Comparison of ENCODE assay signal across 13 cellular contexts in genomic region chr6:38261626-38262025, GRCh38.
A peak's percentile ranks its signal among the peaks of the same experiment; 100 is the strongest.
DNase-seq lines count a peak whose midpoint lies in the region; ATAC-seq, FAIRE-seq and TF ChIP-seq lines count a peak whose summit lies in the region.
"Had no signal": no experiment of that assay in that cellular context is flagged by ENCODE, and none has a peak within 500 bp of the region (broad histone marks: within the 10 kb centered on the region; RNA-seq: fewer than 3 reads in every experiment).

No MANE protein-coding gene starts in this region.

- no peak for ATAC-seq in PC-3
- no peak for ATAC-seq in GM18867 (IDR thresholded peaks at IDR 0.05; ENCODE audit: unreplicated experiment)

- H3K79me2 ChIP-seq in PC-3 (ENCODE audit: low read length): no peaks in the 10 kb centered on the region
- H3K79me2 ChIP-seq in H1 (ENCODE audit: control insufficient read depth in 1 of 2, insufficient read depth in 2 of 2, low read length in 2 of 2): no peaks in the 10 kb centered on the region
- H3K79me2 ChIP-seq in neural cell (replicated peaks; ENCODE audit: insufficient read depth, low read length): no peaks in the 10 kb centered on the region

- H3K27ac Mint-ChIP-seq in Calu3 (ENCODE audit: unreplicated experiment): peak overlapping the region; percentile 9
- H3K27ac Mint-ChIP-seq: activated CD4-positive, alpha-beta T cell treated with anti-CD3 and anti-CD28 coated beads, Interleukin-2, amount 10 ng/mL, durations not matched to agents 7 days and 5 days; dendritic cell treated with granulocyte-macrophage colony-stimulating factor and Interleukin-4, amounts not matched to agents 40 ng/mL and 50 ng/mL, for 4 days had no signal

- whole genome bisulfite sequencing in H1 (ENCODE audit: extremely low coverage in 1 of 2, insufficient coverage in 1 of 2, insufficient read length in 1 of 2, insufficient replicate concordance in 2 of 2, low coverage in 1 of 2, low lambda C conversion rate in 2 of 2, missing lambda C conversion rate in 1 of 2), 2 experiments: 82% methylated on average over 3 of the region's 3 CpGs; no CpG with 5 or more reads in 1 of the 2 experiments

- H3K36me3 ChIP-seq in PC-3 (ENCODE audit: low read depth, low read length): no peaks in the 10 kb centered on the region
- no peaks in the 10 kb centered on the region for H3K36me3 ChIP-seq in H1 (ENCODE audit: control insufficient read depth in 2 of 4, insufficient read depth in 4 of 4, low read length in 3 of 4)
- H3K36me3 ChIP-seq in neural cell (ENCODE audit: insufficient read depth, low read length): no peaks in the 10 kb centered on the region

- H3K56ac ChIP-seq in H1 (replicated peaks; ENCODE audit: insufficient read length, low read depth, low read length): no peak overlapping the region

- H3K4me3 ChIP-seq in PC-3 (ENCODE audit: low read length): peak overlapping the region; percentile 60
- no peak overlapping the region for H3K4me3 ChIP-seq in H1 (ENCODE audit: extremely low read depth in 1 of 4, insufficient read depth in 2 of 4, low read depth in 3 of 4, low read length in 4 of 4)
- no peak overlapping the region for H3K4me3 ChIP-seq in neural cell (ENCODE audit: low read length)
- H3K4me3 ChIP-seq: upper lobe of left lung had no signal

- no peaks in the 10 kb centered on the region for H3K23me2 ChIP-seq in H1 (ENCODE audit: low read depth, low read length)

- H3K14ac ChIP-seq in H1 (ENCODE audit: insufficient read length): no peak overlapping the region

- in situ Hi-C loops in GM13976 (cut with MboI; ENCODE audit: low sequenced_read_pairs, unreplicated experiment): no loop called here

- peaks cover 52% of the 10 kb centered on the region for H3K4me1 ChIP-seq in PC-3 (ENCODE audit: insufficient read depth, low read length)
- peaks cover 4 to 13% (median 10%) of the 10 kb centered on the region in 4 experiments; a peak in 5 of 7 replicates for H3K4me1 ChIP-seq in H1 (replicated peaks in 1 of 4; ENCODE audit: control insufficient read depth in 3 of 4, insufficient read depth in 4 of 4, low read length in 3 of 4)

- no peaks in the 10 kb centered on the region for H4K20me1 ChIP-seq in PC-3 (ENCODE audit: low read length)
- H4K20me1 ChIP-seq in H1 (replicated peaks in 1 of 2; ENCODE audit: control insufficient read depth in 1 of 2, insufficient read depth in 2 of 2, low read length in 2 of 2): no peaks in the 10 kb centered on the region
- H4K20me1 ChIP-seq in neural cell (ENCODE audit: insufficient read depth): no peaks in the 10 kb centered on the region

- no peaks in the 10 kb centered on the region for H3K79me1 ChIP-seq in H1 (ENCODE audit: low read depth, low read length)

- H3K4me2 ChIP-seq in PC-3 (ENCODE audit: low read length): peak overlapping the region; percentile 89
- peak overlapping the region; percentile 27 to 43; a peak in 3 of 4 replicates for H3K4me2 ChIP-seq in H1 (ENCODE audit: insufficient read depth in 1 of 2, low read depth in 2 of 2, low read length in 2 of 2)
- H3K4me2 ChIP-seq in neural cell (ENCODE audit: low read length): no peak overlapping the region

- intact Hi-C loops in Calu3 (cut with micrococcal nuclease; ENCODE audit: unreplicated experiment) (no loop called here), PC-3 (cut with micrococcal nuclease) (no loop called here)

- no peak for TF ChIP-seq EP300 in H1 (IDR thresholded peaks at IDR 0.05; ENCODE audit: borderline replicate concordance in 1 of 2, low read depth in 2 of 2, low read length in 2 of 2)
- no peak for TF ChIP-seq EP300 in neural cell (conservative IDR thresholded peaks at IDR 0.05; ENCODE audit: poor library complexity, severe bottlenecking)

- H4K8ac ChIP-seq in H1 (ENCODE audit: extremely low read depth, insufficient read depth, low read length): no peak overlapping the region

- no peaks in the 10 kb centered on the region for H3K9me3 ChIP-seq in PC-3 (ENCODE audit: low read length)
- no peaks in the 10 kb centered on the region for H3K9me3 ChIP-seq in H1 (ENCODE audit: insufficient read depth in 2 of 2, low read depth in 1 of 2, low read length in 1 of 2)
- no peaks in the 10 kb centered on the region for H3K9me3 ChIP-seq in neural cell (ENCODE audit: low read length)
- H3K9me3 ChIP-seq: upper lobe of left lung had no signal

- DNase-seq in Calu3 (no peak), PC-3 (peak; percentile 27), H1 (ENCODE audit: low read depth in 1 of 2, low spot score in 2 of 2) (no peak), H4 (ENCODE audit: low spot score) (no peak), SHP77 treated with DMSO at 0.1 percent for 48 hours (lab: John Stamatoyannopoulos, UW) (no peak), GM13976 (ENCODE audit: low spot score) (no peak)
- DNase-seq: activated CD4-positive, alpha-beta T cell treated with anti-CD3 and anti-CD28 coated beads, Interleukin-2, amount 10 ng/mL, durations not matched to agents 7 days and 5 days; activated effector memory CD4-positive, alpha-beta T cell treated with anti-CD3 and anti-CD28 coated beads, Interleukin-2, amount 50 U/mL, for 16 hours; C1 segment of cervical spinal cord; upper lobe of left lung had no signal

- POLR2A ChIA-PET in PC-3 (lab: Charles Lee; ENCODE audit: unreplicated experiment): interaction anchor here (0.6 to 0.7 kb wide), 2 partner anchors 47 to 169 kb away, joined by 4 to 8 read pairs; no protein-coding TSS in a partner anchor
- POLR2A ChIA-PET in H1 (lab: Charles Lee; ENCODE audit: partially characterized antibody): interaction anchor here (1.2 kb wide), 1 partner anchor 9 kb away, joined by 3 read pairs; no protein-coding TSS in a partner anchor

- H2AK5ac ChIP-seq in H1 (ENCODE audit: low read depth, low read length): no peak overlapping the region

- no peak overlapping the region for H4K5ac ChIP-seq in H1 (ENCODE audit: insufficient read length, low read depth, low read length)

- H3K9ac ChIP-seq in PC-3 (ENCODE audit: low read length) (peak overlapping the region; percentile 75), H1 (replicated peaks in 1 of 4; ENCODE audit: extremely low read depth in 1 of 4, low read depth in 3 of 4, low read length in 3 of 4) (no peak overlapping the region), neural cell (ENCODE audit: low read length) (no peak overlapping the region)

- FAIRE-seq in H1 (lab: Jason Lieb, UNC): no peak

- H2BK15ac ChIP-seq in H1 (ENCODE audit: low read length): no peak overlapping the region

- no peak overlapping the region for H3K23ac ChIP-seq in H1 (ENCODE audit: insufficient read length)

- H3K9me2 ChIP-seq in PC-3 (replicated peaks; ENCODE audit: low read length) (no peaks in the 10 kb centered on the region), neural cell (ENCODE audit: insufficient read depth, low read length) (no peaks in the 10 kb centered on the region)

- no peak overlapping the region for H2BK12ac ChIP-seq in H1 (ENCODE audit: low read depth, low read length)

- no peak overlapping the region for H4K91ac ChIP-seq in H1 (replicated peaks; ENCODE audit: insufficient read length, low read length)

- no peak overlapping the region for H3K18ac ChIP-seq in H1 (ENCODE audit: extremely low read depth, low read length)

- no peak overlapping the region for H2BK5ac ChIP-seq in H1 (ENCODE audit: low read depth, low read length)

- H3K27ac ChIP-seq in PC-3 (ENCODE audit: low read length): peak overlapping the region; percentile 95
- H3K27ac ChIP-seq in H1 (ENCODE audit: low read depth, low read length): peak overlapping the region; percentile 46
- peak overlapping the region; percentile 4 for H3K27ac ChIP-seq in neural cell (ENCODE audit: low read length)
- H3K27ac ChIP-seq: upper lobe of left lung had no signal

- H3F3A ChIP-seq in PC-3 (ENCODE audit: low read length, unreplicated experiment): peaks cover 11% of the 10 kb centered on the region
- H3F3A ChIP-seq in neural cell (ENCODE audit: insufficient read depth, low read length, poor library complexity, severe bottlenecking): no peaks in the 10 kb centered on the region

- H3K27me3 Mint-ChIP-seq in Calu3 (ENCODE audit: unreplicated experiment): no peaks in the 10 kb centered on the region
- H3K27me3 Mint-ChIP-seq: activated CD4-positive, alpha-beta T cell treated with anti-CD3 and anti-CD28 coated beads, Interleukin-2, amount 10 ng/mL, durations not matched to agents 7 days and 5 days; dendritic cell treated with granulocyte-macrophage colony-stimulating factor and Interleukin-4, amounts not matched to agents 40 ng/mL and 50 ng/mL, for 4 days had no signal

- no peak overlapping the region for H2BK20ac ChIP-seq in H1 (ENCODE audit: low read length)

- H2AFZ ChIP-seq in PC-3 (ENCODE audit: low read length) (no peak overlapping the region), H1 (ENCODE audit: low read length) (peak overlapping the region; percentile 36; the same call in 1 of the 2 replicates), neural cell (ENCODE audit: low read depth, low read length) (no peak overlapping the region)

- no peak overlapping the region for H3K4ac ChIP-seq in H1 (replicated peaks; ENCODE audit: insufficient read length, low read depth, low read length)

- H3K36me3 Mint-ChIP-seq in Calu3 (ENCODE audit: insufficient read depth, unreplicated experiment): no peaks in the 10 kb centered on the region

- H3K4me3 Mint-ChIP-seq in Calu3 (ENCODE audit: low read depth, unreplicated experiment): no peak overlapping the region
- H3K4me3 Mint-ChIP-seq: activated CD4-positive, alpha-beta T cell treated with anti-CD3 and anti-CD28 coated beads, Interleukin-2, amount 10 ng/mL, durations not matched to agents 7 days and 5 days; dendritic cell treated with granulocyte-macrophage colony-stimulating factor and Interleukin-4, amounts not matched to agents 40 ng/mL and 50 ng/mL, for 4 days had no signal

- H3K9me3 Mint-ChIP-seq in Calu3 (ENCODE audit: low read depth, unreplicated experiment): no peaks in the 10 kb centered on the region
- H3K9me3 Mint-ChIP-seq: activated CD4-positive, alpha-beta T cell treated with anti-CD3 and anti-CD28 coated beads, Interleukin-2, amount 10 ng/mL, durations not matched to agents 7 days and 5 days; dendritic cell treated with granulocyte-macrophage colony-stimulating factor and Interleukin-4, amounts not matched to agents 40 ng/mL and 50 ng/mL, for 4 days had no signal

- no TSS peak for BruUV-seq in Calu3 (replicated peaks; lab: Mats Ljungman, UMichigan)
- no TSS peak for BruUV-seq in PC-3 (replicated peaks; lab: Mats Ljungman, UMichigan)

- H3K27me3 ChIP-seq in PC-3 (ENCODE audit: low read length): no peaks in the 10 kb centered on the region
- H3K27me3 ChIP-seq in H1 (replicated peaks in 1 of 4; ENCODE audit: control insufficient read depth in 3 of 4, extremely low read depth in 1 of 4, insufficient read depth in 3 of 4, low read length in 3 of 4): no peaks in the 10 kb centered on the region
- H3K27me3 ChIP-seq in neural cell (ENCODE audit: insufficient read depth, low read depth, low read length): no peaks in the 10 kb centered on the region
- H3K27me3 ChIP-seq: upper lobe of left lung had no signal

- CTCF ChIA-PET in Calu3 (lab: Charles Lee) (no interaction called here), PC-3 (lab: Charles Lee) (interaction anchor here (0.9 kb wide), 1 partner anchor 232 kb away, joined by 4 read pairs; no protein-coding TSS in a partner anchor), H1 (lab: Charles Lee; ENCODE audit: partially characterized antibody) (interaction anchor here (0.6 to 1.0 kb wide), 5 partner anchors 28 to 1100 kb away, joined by 3 to 4 read pairs (median 3); no protein-coding TSS in a partner anchor)

- TF ChIP-seq RAD21 in H1 (IDR thresholded peaks at IDR 0.05 in 1 of 2, conservative IDR thresholded peaks at IDR 0.05 in 1 of 2; ENCODE audit: low read depth in 2 of 2, low read length in 2 of 2): no peak
- no peak for TF ChIP-seq RAD21 in neural cell (conservative IDR thresholded peaks at IDR 0.05)

- no peak for TF ChIP-seq CTCF in Calu3 (IDR thresholded peaks at IDR 0.05; ENCODE audit: unreplicated experiment)
- no peak for TF ChIP-seq CTCF in PC-3 (conservative IDR thresholded peaks at IDR 0.05; ENCODE audit: low read depth, low read length)
- no peak for TF ChIP-seq CTCF in H1 (IDR thresholded peaks at IDR 0.05; ENCODE audit: control extremely low read depth in 1 of 3, insufficient read depth in 1 of 3, low read depth in 1 of 3, low read length in 3 of 3)
- no peak for TF ChIP-seq CTCF in neural cell (IDR thresholded peaks at IDR 0.05; ENCODE audit: poor library complexity, severe bottlenecking)
- TF ChIP-seq CTCF in GM13976 (IDR thresholded peaks at IDR 0.05; ENCODE audit: borderline replicate concordance, control extremely low read depth, extremely low read depth, insufficient read depth, missing control alignments): no peak

- TF ChIP-seq POLR2A in H1 (IDR thresholded peaks at IDR 0.05; ENCODE audit: control extremely low read depth in 1 of 2, low read depth in 2 of 2, low read length in 2 of 2): no peak

- H3K4me1 Mint-ChIP-seq in Calu3 (ENCODE audit: low read depth, unreplicated experiment): peaks cover 57% of the 10 kb centered on the region

- no peak overlapping the region for H2BK120ac ChIP-seq in H1 (replicated peaks; ENCODE audit: low read depth, low read length)

Comparison
In these comparisons a context has a peak if more than half of its experiments do, and no peak if none do; other contexts are left out.
1. H3K27ac ChIP-seq: peak in every context shown above with its lines; median percentile 95 in PC-3; 46 in H1; 4 in neural cell.